8 cellular contexts compared by ENCODE assay signal in the genomic region with DNA sequence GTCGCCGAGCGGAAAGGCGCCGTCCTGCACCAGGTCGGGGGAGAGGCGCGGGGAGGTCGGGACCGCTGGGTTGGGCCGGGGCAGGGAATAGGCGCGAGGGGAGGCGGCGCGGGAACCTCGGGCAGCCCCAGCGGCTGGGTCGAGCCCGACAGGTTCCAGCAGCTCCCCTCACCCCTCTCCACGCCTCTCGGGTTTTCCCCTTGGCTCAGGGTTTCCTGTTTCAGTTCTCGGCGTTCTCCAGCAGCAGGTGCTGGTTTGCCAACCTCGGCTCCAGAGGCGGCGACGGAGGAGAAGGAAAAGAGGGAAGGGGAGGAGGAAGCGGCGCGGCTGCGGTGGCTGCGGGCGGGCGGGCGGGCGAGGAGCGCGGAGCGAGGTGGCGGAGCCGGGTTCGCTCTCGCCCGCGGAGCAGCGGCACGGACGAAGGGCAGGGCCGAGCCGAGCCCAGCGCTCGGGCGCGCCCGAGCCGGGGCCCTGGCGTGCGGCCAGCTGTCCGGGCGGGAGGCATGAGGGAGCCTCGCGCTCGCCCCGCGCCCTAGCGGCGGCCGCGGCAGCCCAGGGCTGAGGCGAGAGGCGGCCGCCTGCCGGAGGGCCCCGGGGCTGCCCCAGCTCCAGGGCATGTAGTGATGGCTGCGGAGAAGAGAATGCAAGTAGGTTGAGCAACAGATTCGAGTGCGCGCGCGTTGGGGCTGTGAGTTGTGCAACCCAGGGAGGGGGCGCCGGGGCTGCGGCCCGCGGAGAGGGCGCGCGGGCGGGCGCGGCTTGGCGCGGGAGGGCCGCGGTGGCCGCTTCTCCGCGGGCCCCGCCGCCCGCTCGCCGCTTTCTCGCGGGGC. TPM values are rescaled to one million over a fixed set of nuclear protein-coding genes. Genes with fewer than 3 reads are reported as not detected.
DNase-seq lines count a peak whose midpoint lies in the region; ATAC-seq and TF ChIP-seq lines count a peak whose summit lies in the region.

A gene (plus strand): TSS at position 816 of the 830 bp plus-strand sequence. CDS start 20 bp downstream, outside the sequence.

- peak; percentile 19 for TF ChIP-seq CTCF in Calu3 (IDR thresholded peaks at IDR 0.05; ENCODE audit: unreplicated experiment)
- peak; percentile 32 to 36 for TF ChIP-seq CTCF in fibroblast of lung (conservative IDR thresholded peaks at IDR 0.05 in 1 of 2, IDR thresholded peaks at IDR 0.05 in 1 of 2; ENCODE audit: low read depth in 1 of 2, low read length in 2 of 2)
- TF ChIP-seq CTCF in thyroid gland (IDR thresholded peaks at IDR 0.05): peak in 4 of 6 experiments; percentile 12 to 67 (median 58)

- ATAC-seq in GM19372 (IDR thresholded peaks at IDR 0.05; ENCODE audit: low read depth, unreplicated experiment): peak; percentile 57
- peak; percentile 74 for ATAC-seq in HG03439 (IDR thresholded peaks at IDR 0.05; ENCODE audit: unreplicated experiment)

- 0 to 2% methylated on average over 23 to 43 of the region's 106 CpGs for WGBS in thyroid gland, 2 donors

- H3K27me3 ChIP-seq in fibroblast of lung (ENCODE audit: control insufficient read depth, insufficient read depth, low read length) (no peaks in the 10 kb centered on the region), muscle layer of duodenum (ENCODE audit: low read depth, low read length) (no peaks in the 10 kb centered on the region), thyroid gland (no peaks in the 10 kb centered on the region)

- no peaks in the 10 kb centered on the region for H3K9me3 ChIP-seq in fibroblast of lung (ENCODE audit: control insufficient read depth, insufficient read depth, low read depth, low read length)
- H3K9me3 ChIP-seq in muscle layer of duodenum (ENCODE audit: control insufficient read depth in 1 of 2, low read length in 2 of 2): no peaks in the 10 kb centered on the region
- H3K9me3 ChIP-seq in thyroid gland: no peaks in the 10 kb centered on the region

- peak within 1 kb of the TSS; percentile 92 for H3K4me2 ChIP-seq in fibroblast of lung (ENCODE audit: extremely low read depth, insufficient read depth, low read length)

- peak within 1 kb of the TSS; percentile 69 to 87 (median 83) for H3K4me3 ChIP-seq in fibroblast of lung (replicated peaks in 1 of 4; ENCODE audit: control extremely low read depth in 1 of 4, insufficient read depth in 1 of 4, low read depth in 3 of 4, low read length in 4 of 4)
- peak within 1 kb of the TSS; percentile 77 to 80 for H3K4me3 ChIP-seq in muscle layer of duodenum (ENCODE audit: low read depth in 1 of 2, low read length in 2 of 2)
- H3K4me3 ChIP-seq in thyroid gland (replicated peaks in 1 of 3): peak within 1 kb of the TSS; percentile 15 to 69 (median 45)

- H3K36me3 ChIP-seq in fibroblast of lung (ENCODE audit: control insufficient read depth, insufficient read depth, low read length) (no peaks in the 10 kb centered on the region), muscle layer of duodenum (ENCODE audit: control insufficient read depth in 1 of 2, insufficient read depth in 2 of 2, low read length in 2 of 2) (peaks cover 0 to 7% of the 10 kb centered on the region in 2 donors), thyroid gland (no peaks in the 10 kb centered on the region)

- CTCF ChIA-PET in Calu3 (lab: Charles Lee): interaction anchor here (0.9 kb wide), 1 partner anchor 109 kb away, joined by 3 read pairs; no protein-coding TSS in a partner anchor

- H3K4me1 ChIP-seq in fibroblast of lung (ENCODE audit: control insufficient read depth, extremely low read depth, insufficient read depth, low read length) (peaks cover 3% of the 10 kb centered on the region), muscle layer of duodenum (ENCODE audit: control insufficient read depth in 1 of 2, insufficient read depth in 2 of 2, low read length in 2 of 2) (peaks cover 0 to 14% of the 10 kb centered on the region in 2 donors), thyroid gland (peaks cover 29 to 35% of the 10 kb centered on the region in 2 donors)

- H3K79me2 ChIP-seq in fibroblast of lung (ENCODE audit: control insufficient read depth, insufficient read depth, low read length): peaks cover 39% of the 10 kb centered on the region

- peak within 1 kb of the TSS; percentile 87 for H2AFZ ChIP-seq in fibroblast of lung (ENCODE audit: low read length)

- no peaks in the 10 kb centered on the region for H4K20me1 ChIP-seq in fibroblast of lung (ENCODE audit: control insufficient read depth, extremely low read depth, insufficient read depth, low read length)

- peak within 1 kb of the TSS; percentile 97 for H3K9ac ChIP-seq in fibroblast of lung (ENCODE audit: insufficient read depth, low read length)

- peak within 1 kb of the TSS; percentile 87 for H3K4me3 Mint-ChIP-seq in Calu3 (ENCODE audit: low read depth, unreplicated experiment)

- peak in 1 of 2 donors; percentile 76 for TF ChIP-seq POLR2A in thyroid gland (IDR thresholded peaks at IDR 0.05)

- H3K27ac Mint-ChIP-seq in Calu3 (ENCODE audit: unreplicated experiment): peak within 1 kb of the TSS; percentile 95

- H3K27me3 Mint-ChIP-seq in Calu3 (ENCODE audit: unreplicated experiment): no peaks in the 10 kb centered on the region

- DNase-seq in Calu3: peak; percentile 88
- peak; percentile 80 to 86 for DNase-seq in NCI-H524 (lab: John Stamatoyannopoulos, UW)
- peak; percentile 15 for DNase-seq in activated CD8-positive, alpha-beta memory T cell treated with anti-CD3 and anti-CD28 coated beads, Interleukin-2, amount 50 U/mL, for 4 hours
- DNase-seq in fibroblast of lung (ENCODE audit: low read depth in 2 of 2): peak; percentile 85 to 93
- peak; percentile 93 to 94 for DNase-seq in thyroid gland

- intact Hi-C loops in Calu3 (cut with micrococcal nuclease; ENCODE audit: unreplicated experiment) (loop anchor here (5.0 to 10.0 kb wide), 2 partner anchors 100 to 272 kb away; no protein-coding TSS in a partner anchor), thyroid gland (cut with DNase I) (no loop called here)

- H3K27ac ChIP-seq in fibroblast of lung (ENCODE audit: insufficient read depth, low read length): peak within 1 kb of the TSS; percentile 95
- H3K27ac ChIP-seq in muscle layer of duodenum (ENCODE audit: low read length): peak within 1 kb of the TSS; percentile 92
- H3K27ac ChIP-seq in thyroid gland: peak within 1 kb of the TSS; percentile 97 to 98 (median 98)

- BruUV-seq in Calu3 (replicated peaks; lab: Mats Ljungman, UMichigan): no TSS peak

- H3K36me3 Mint-ChIP-seq in Calu3 (ENCODE audit: insufficient read depth, unreplicated experiment): peaks cover 17% of the 10 kb centered on the region

- H3K4me1 Mint-ChIP-seq in Calu3 (ENCODE audit: low read depth, unreplicated experiment): peaks cover 11% of the 10 kb centered on the region

- H3K9me3 Mint-ChIP-seq in Calu3 (ENCODE audit: low read depth, unreplicated experiment): no peaks in the 10 kb centered on the region

RNA-seq across cellular contexts. Expression of the gene that starts here (rescaled TPM):
- total RNA-seq in Calu3 (2022) (11.1 and 14.1 TPM in 2 replicates), fibroblast of lung (8.5 and 10.1 TPM in 2 replicates), thyroid gland (10 to 100 TPM; 20.9 to 49.7 (median 30.6) TPM)
- polyA plus RNA-seq in fibroblast of lung: 7.2 and 8.2 TPM in 2 replicates
- 3.0 and 3.3 TPM in 2 replicates for polyA plus RNA-seq in fibroblast of lung (2012)
- 6.0 and 10.0 TPM in 2 replicates for polyA minus RNA-seq in fibroblast of lung (ENCODE audit: low replicate concordance)

Comparison
In these comparisons a context has a peak if more than half of its experiments do, and no peak if none do; other contexts are left out.
1. Peak in every context shown above with its lines: DNase-seq, ATAC-seq, H3K4me3 ChIP-seq and H3K27ac ChIP-seq.
2. DNase-seq: peak in every context shown above with its lines; median percentile 94 in thyroid gland; 89 in fibroblast of lung; 88 in Calu3; 83 in NCI-H524; 15 in activated CD8-positive, alpha-beta memory T cell treated with anti-CD3 and anti-CD28 coated beads, Interleukin-2, amount 50 U/mL, for 4 hours.